22 cellular contexts compared by ENCODE assay signal in the genomic region with DNA sequence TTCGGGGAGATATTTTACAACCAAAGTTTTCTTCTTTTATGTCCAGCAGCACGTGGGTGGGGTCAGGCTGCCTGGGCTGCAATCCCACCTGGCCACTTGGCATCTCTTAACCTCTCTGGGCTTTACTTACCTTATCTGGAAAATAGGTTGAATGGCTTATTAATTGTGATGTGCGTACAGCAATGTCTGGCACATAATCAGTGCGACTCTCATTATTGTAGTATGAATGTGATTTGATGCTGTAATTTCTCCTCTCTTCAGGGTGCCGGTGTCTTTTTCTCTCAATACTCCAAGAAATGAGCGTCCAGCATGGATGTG. TPM values are rescaled to one million over a fixed set of nuclear protein-coding genes. Genes with fewer than 3 reads are reported as not detected.
DNase-seq lines count a peak whose midpoint lies in the region; ATAC-seq lines count a peak whose summit lies in the region.
"Had no signal": no experiment of that assay in that cellular context is flagged by ENCODE, and none has a peak within 500 bp of the region (broad histone marks: within the 10 kb centered on the region; RNA-seq: fewer than 3 reads in every experiment).

No MANE protein-coding gene starts in this region.

- H3K27ac ChIP-seq in CD4-positive, alpha-beta memory T cell (ENCODE audit: low read depth, low read length), result no peak overlapping the region
- H3K27ac ChIP-seq in naive thymus-derived CD4-positive, alpha-beta T cell (ENCODE audit: low read depth, low read length), result peak overlapping the region; percentile 95
- H3K27ac ChIP-seq: 22Rv1, brain microvascular endothelial cell, coronary artery, Peyer's patch had no signal

- H3K36me3 Mint-ChIP-seq in T-helper 1 cell treated with Interleukin-12 subunit alpha and Interleukin-12 subunit beta and Interleukin-4 antibody, amounts not matched to agents 30 μg/mL and 1 μg/mL, for 36 hours (ENCODE audit: low read depth), result peaks cover 31% of the 10 kb centered on the region
- peaks cover 26 to 27% of the 10 kb centered on the region in 2 donors for H3K36me3 Mint-ChIP-seq in CD4-positive, alpha-beta memory T cell
- H3K36me3 Mint-ChIP-seq in activated T-helper 2 cell treated with anti-CD3 and anti-CD28 coated beads, Interferon-gamma antibody, Interleukin-2, Interleukin-4, amounts not matched to agents 10 μg/mL and 5 μg/mL and 100 μg/mL, durations not matched to agents 14 hours and 24 hours and 36 hours (ENCODE audit: low read depth), result peaks cover 32% of the 10 kb centered on the region
- H3K36me3 Mint-ChIP-seq in naive thymus-derived CD4-positive, alpha-beta T cell, result peaks cover 3 to 28% (median 6%) of the 10 kb centered on the region in 5 donors

- H3K27me3 Mint-ChIP-seq in T-helper 1 cell treated with Interleukin-12 subunit alpha and Interleukin-12 subunit beta and Interleukin-4 antibody, amounts not matched to agents 30 μg/mL and 1 μg/mL, for 36 hours (ENCODE audit: low read depth), result no peaks in the 10 kb centered on the region
- no peaks in the 10 kb centered on the region for H3K27me3 Mint-ChIP-seq in CD4-positive, alpha-beta memory T cell
- H3K27me3 Mint-ChIP-seq in activated T-helper 2 cell treated with anti-CD3 and anti-CD28 coated beads, Interferon-gamma antibody, Interleukin-2, Interleukin-4, amounts not matched to agents 10 μg/mL and 5 μg/mL and 100 μg/mL, durations not matched to agents 14 hours and 24 hours and 36 hours (ENCODE audit: low read depth), result no peaks in the 10 kb centered on the region
- peaks cover 0 to 2% (median 0%) of the 10 kb centered on the region in 5 donors for H3K27me3 Mint-ChIP-seq in naive thymus-derived CD4-positive, alpha-beta T cell

- POLR2A ChIA-PET in CD4-positive, alpha-beta memory T cell (lab: Charles Lee; ENCODE audit: partially characterized antibody), result interaction anchor here (0.6 to 12.8 kb wide), 3 partner anchors 12 to 274 kb away, joined by 4 to 284 read pairs (median 21); no protein-coding TSS in a partner anchor
- POLR2A ChIA-PET in naive thymus-derived CD4-positive, alpha-beta T cell (lab: Charles Lee), result interaction anchor here (1.6 kb wide), 1 partner anchor 21 kb away, joined by 3 read pairs; no protein-coding TSS in a partner anchor

- H3K4me1 Mint-ChIP-seq in T-helper 1 cell treated with Interleukin-12 subunit alpha and Interleukin-12 subunit beta and Interleukin-4 antibody, amounts not matched to agents 30 μg/mL and 1 μg/mL, for 36 hours (ENCODE audit: low read depth), result peaks cover 46% of the 10 kb centered on the region
- peaks cover 38 to 66% (median 50%) of the 10 kb centered on the region in 4 donors for H3K4me1 Mint-ChIP-seq in CD4-positive, alpha-beta memory T cell
- H3K4me1 Mint-ChIP-seq in activated T-helper 2 cell treated with anti-CD3 and anti-CD28 coated beads, Interferon-gamma antibody, Interleukin-2, Interleukin-4, amounts not matched to agents 10 μg/mL and 5 μg/mL and 100 μg/mL, durations not matched to agents 14 hours and 24 hours and 36 hours (ENCODE audit: low read depth), result peaks cover 49% of the 10 kb centered on the region
- peaks cover 48 to 68% (median 54%) of the 10 kb centered on the region in 7 donors for H3K4me1 Mint-ChIP-seq in naive thymus-derived CD4-positive, alpha-beta T cell

- H3K9me3 ChIP-seq in CD4-positive, alpha-beta memory T cell (ENCODE audit: control insufficient read depth in 1 of 2, low read length in 2 of 2), result no peaks in the 10 kb centered on the region
- H3K9me3 ChIP-seq in naive thymus-derived CD4-positive, alpha-beta T cell (ENCODE audit: control insufficient read depth in 2 of 3, low read length in 3 of 3), result no peaks in the 10 kb centered on the region
- H3K9me3 ChIP-seq: Peyer's patch had no signal

- intact Hi-C loops in CD4-positive, alpha-beta memory T cell (cut with micrococcal nuclease), result loop anchor here (2.0 to 10.0 kb wide), 3 partner anchors 49 to 283 kb away; a partner anchor contains a TSS
- intact Hi-C loops in activated T-helper 2 cell treated with anti-CD3 and anti-CD28 coated beads, Interferon-gamma antibody, Interleukin-2, Interleukin-4, amounts not matched to agents 10 μg/mL and 5 μg/mL and 100 μg/mL, durations not matched to agents 14 hours and 24 hours and 36 hours (cut with micrococcal nuclease), result loop anchor here (5.0 to 10.0 kb wide), 2 partner anchors 676 to 743 kb away; no protein-coding TSS in a partner anchor
- intact Hi-C loops in naive thymus-derived CD4-positive, alpha-beta T cell (cut with micrococcal nuclease), result loop anchor here (5.0 to 10.0 kb wide), 4 partner anchors 286 to 1126 kb away; a partner anchor contains a TSS

- peak overlapping the region; percentile 15 for H3K4me3 Mint-ChIP-seq in T-helper 1 cell treated with Interleukin-12 subunit alpha and Interleukin-12 subunit beta and Interleukin-4 antibody, amounts not matched to agents 30 μg/mL and 1 μg/mL, for 36 hours
- peak overlapping the region in 7 of 8 donors; percentile 49 to 98 (median 96) for H3K4me3 Mint-ChIP-seq in CD4-positive, alpha-beta memory T cell
- H3K4me3 Mint-ChIP-seq in activated T-helper 2 cell treated with anti-CD3 and anti-CD28 coated beads, Interferon-gamma antibody, Interleukin-2, Interleukin-4, amounts not matched to agents 10 μg/mL and 5 μg/mL and 100 μg/mL, durations not matched to agents 14 hours and 24 hours and 36 hours (ENCODE audit: low read depth), result peak overlapping the region; percentile 75
- H3K4me3 Mint-ChIP-seq in naive thymus-derived CD4-positive, alpha-beta T cell, result peak overlapping the region; percentile 1 to 98 (median 88)
- H3K4me3 Mint-ChIP-seq: H9 had no signal

- H3K36me3 ChIP-seq in CD4-positive, alpha-beta memory T cell (ENCODE audit: insufficient read depth, low read length), result no peaks in the 10 kb centered on the region
- H3K36me3 ChIP-seq in naive thymus-derived CD4-positive, alpha-beta T cell (ENCODE audit: control insufficient read depth in 2 of 3, insufficient read depth in 3 of 3, low read length in 3 of 3), result peaks cover 0 to 12% (median 0%) of the 10 kb centered on the region in 3 experiments
- H3K36me3 ChIP-seq: brain microvascular endothelial cell, Peyer's patch had no signal

- peak overlapping the region; percentile 99 for H3K27ac Mint-ChIP-seq in T-helper 1 cell treated with Interleukin-12 subunit alpha and Interleukin-12 subunit beta and Interleukin-4 antibody, amounts not matched to agents 30 μg/mL and 1 μg/mL, for 36 hours
- H3K27ac Mint-ChIP-seq in CD4-positive, alpha-beta memory T cell, result peak overlapping the region; percentile 20 to 100 (median 95)
- peak overlapping the region; percentile 83 for H3K27ac Mint-ChIP-seq in activated T-helper 2 cell treated with anti-CD3 and anti-CD28 coated beads, Interferon-gamma antibody, Interleukin-2, Interleukin-4, amounts not matched to agents 10 μg/mL and 5 μg/mL and 100 μg/mL, durations not matched to agents 14 hours and 24 hours and 36 hours
- H3K27ac Mint-ChIP-seq in naive thymus-derived CD4-positive, alpha-beta T cell, result peak overlapping the region; percentile 18 to 100 (median 97)
- H3K27ac Mint-ChIP-seq: H9 had no signal

- H3K9me3 Mint-ChIP-seq in T-helper 1 cell treated with Interleukin-12 subunit alpha and Interleukin-12 subunit beta and Interleukin-4 antibody, amounts not matched to agents 30 μg/mL and 1 μg/mL, for 36 hours, result no peaks in the 10 kb centered on the region
- no peaks in the 10 kb centered on the region for H3K9me3 Mint-ChIP-seq in CD4-positive, alpha-beta memory T cell
- H3K9me3 Mint-ChIP-seq in activated T-helper 2 cell treated with anti-CD3 and anti-CD28 coated beads, Interferon-gamma antibody, Interleukin-2, Interleukin-4, amounts not matched to agents 10 μg/mL and 5 μg/mL and 100 μg/mL, durations not matched to agents 14 hours and 24 hours and 36 hours, result no peaks in the 10 kb centered on the region
- H3K9me3 Mint-ChIP-seq in naive thymus-derived CD4-positive, alpha-beta T cell, result peaks cover 0 to 2% (median 0%) of the 10 kb centered on the region in 11 donors

- CTCF ChIA-PET in CD4-positive, alpha-beta memory T cell (lab: Charles Lee; ENCODE audit: partially characterized antibody), result interaction anchor here (0.9 to 11.3 kb wide), 9 partner anchors 7 to 121 kb away, joined by 3 to 198 read pairs (median 25); no protein-coding TSS in a partner anchor
- CTCF ChIA-PET in naive thymus-derived CD4-positive, alpha-beta T cell (lab: Charles Lee), result interaction anchor here (0.8 to 7.7 kb wide), 5 partner anchors 12 to 120 kb away, joined by 4 to 43 read pairs (median 6); no protein-coding TSS in a partner anchor

- no peaks in the 10 kb centered on the region for H3K27me3 ChIP-seq in CD4-positive, alpha-beta memory T cell (ENCODE audit: insufficient read depth, low read length)
- no peaks in the 10 kb centered on the region for H3K27me3 ChIP-seq in naive thymus-derived CD4-positive, alpha-beta T cell (ENCODE audit: control insufficient read depth in 2 of 2, insufficient read depth in 2 of 2, low read length in 2 of 2)
- H3K27me3 ChIP-seq: brain microvascular endothelial cell, Peyer's patch had no signal

- no peak for ATAC-seq in naive thymus-derived CD4-positive, alpha-beta T cell
- no peak for ATAC-seq in GM19397 (IDR thresholded peaks at IDR 0.05; ENCODE audit: unreplicated experiment)
- ATAC-seq: left colon had no signal

- no peak overlapping the region for H3K4me3 ChIP-seq in CD4-positive, alpha-beta memory T cell (ENCODE audit: low read length in 2 of 2)
- no peak overlapping the region for H3K4me3 ChIP-seq in naive thymus-derived CD4-positive, alpha-beta T cell (ENCODE audit: low read length)
- H3K4me3 ChIP-seq: coronary artery, Peyer's patch had no signal

- DNase-seq in T-helper 1 cell (no peak), NCI-H187 (lab: John Stamatoyannopoulos, UW) (no peak), DMS 273 treated with DMSO at 0.1 percent for 48 hours (lab: John Stamatoyannopoulos, UW) (no peak)
- DNase-seq in CD4-positive, alpha-beta memory T cell, result no peak
- no peak for DNase-seq in activated T-helper 2 cell treated with anti-CD3 and anti-CD28 coated beads, Interferon-gamma antibody, Interleukin-2, Interleukin-4, amounts not matched to agents 10 μg/mL and 5 μg/mL and 100 μg/mL, durations not matched to agents 14 hours and 24 hours and 36 hours (ENCODE audit: low spot score)
- peak in 1 of 9 donors; percentile 8 for DNase-seq in naive thymus-derived CD4-positive, alpha-beta T cell
- DNase-seq: activated CD8-positive, alpha-beta memory T cell treated with anti-CD3 and anti-CD28 coated beads, Interleukin-2, amount 50 U/mL, for 48 hours; AML-193; brain microvascular endothelial cell; H9; left colon; NCI-H1105 treated with DMSO at 0.1 percent for 48 hours; NCI-H510A treated with DMSO at 0.1 percent for 48 hours; NK-92 treated with Interleukin-12 subunit alpha and Interleukin-12 subunit beta, amount 100 ng/mL, for 24 hours; stimulated activated CD4-positive, alpha-beta T cell treated with anti-CD3 and anti-CD28 coated beads, Interleukin-4, amount 100 ng/mL, for 4 hours; T1000 had no signal

- H3K4me1 ChIP-seq in CD4-positive, alpha-beta memory T cell (ENCODE audit: insufficient read depth, low read length), result peaks cover 62% of the 10 kb centered on the region
- H3K4me1 ChIP-seq in naive thymus-derived CD4-positive, alpha-beta T cell (ENCODE audit: control insufficient read depth in 2 of 2, insufficient read depth in 2 of 2, low read length in 2 of 2), result peaks cover 41 to 48% of the 10 kb centered on the region in 2 donors

RNA-seq across cellular contexts. Expression of a gene that starts 2.0 kb away (rescaled TPM):
- 100 to 1,000 TPM; 404 to 419 TPM for total RNA-seq in CD4-positive, alpha-beta memory T cell
- 100 to 1,000 TPM; 140 to 149 TPM for polyA plus RNA-seq in CD4-positive, alpha-beta memory T cell
- 231 and 234 TPM in 2 replicates for total RNA-seq in activated T-helper 2 cell treated with anti-CD3 and anti-CD28 coated beads, Interferon-gamma antibody, Interleukin-2, Interleukin-4, amounts not matched to agents 10 μg/mL and 5 μg/mL and 100 μg/mL, durations not matched to agents 14 hours and 24 hours and 36 hours
- 100 to 1,000 TPM; 354 to 432 (median 382) TPM for total RNA-seq in naive thymus-derived CD4-positive, alpha-beta T cell
- 100 to 1,000 TPM; 105 to 166 TPM for polyA plus RNA-seq in naive thymus-derived CD4-positive, alpha-beta T cell
- total RNA-seq: SK-MEL-5 had no signal

RNA-seq across cellular contexts. Expression of a gene that starts 41.8 kb away (rescaled TPM):
- 10 to 100 TPM; 13.0 to 13.3 TPM for total RNA-seq in CD4-positive, alpha-beta memory T cell
- not detected for polyA plus RNA-seq in CD4-positive, alpha-beta memory T cell
- total RNA-seq in activated T-helper 2 cell treated with anti-CD3 and anti-CD28 coated beads, Interferon-gamma antibody, Interleukin-2, Interleukin-4, amounts not matched to agents 10 μg/mL and 5 μg/mL and 100 μg/mL, durations not matched to agents 14 hours and 24 hours and 36 hours, result 17.2 and 21.8 TPM in 2 replicates
- 10 to 100 TPM; 10.7 to 23.4 (median 21.0) TPM for total RNA-seq in naive thymus-derived CD4-positive, alpha-beta T cell
- 1 to 10 TPM in 1 of 2 donors, under 1 TPM in 1; 0.66 to 1.1 TPM for polyA plus RNA-seq in naive thymus-derived CD4-positive, alpha-beta T cell

RNA-seq across cellular contexts. Expression of a gene that starts 47.5 kb away (rescaled TPM):
- 10 to 100 TPM; 96.1 to 97.6 TPM for total RNA-seq in CD4-positive, alpha-beta memory T cell
- 10 to 100 TPM; 12.0 to 15.5 TPM for polyA plus RNA-seq in CD4-positive, alpha-beta memory T cell
- total RNA-seq in activated T-helper 2 cell treated with anti-CD3 and anti-CD28 coated beads, Interferon-gamma antibody, Interleukin-2, Interleukin-4, amounts not matched to agents 10 μg/mL and 5 μg/mL and 100 μg/mL, durations not matched to agents 14 hours and 24 hours and 36 hours, result 142 and 147 TPM in 2 replicates
- 10 to 100 TPM; 75.9 to 95.5 (median 89.5) TPM for total RNA-seq in naive thymus-derived CD4-positive, alpha-beta T cell
- polyA plus RNA-seq in naive thymus-derived CD4-positive, alpha-beta T cell, result 10 to 100 TPM; 13.2 to 14.7 TPM

Comparison
In these comparisons a context has a peak if more than half of its experiments do, and no peak if none do; other contexts are left out.
1. H3K4me3 Mint-ChIP-seq: peak in every context shown above with its lines; median percentile 96 in CD4-positive, alpha-beta memory T cell; 88 in naive thymus-derived CD4-positive, alpha-beta T cell; 75 in activated T-helper 2 cell treated with anti-CD3 and anti-CD28 coated beads, Interferon-gamma antibody, Interleukin-2, Interleukin-4, amounts not matched to agents 10 μg/mL and 5 μg/mL and 100 μg/mL, durations not matched to agents 14 hours and 24 hours and 36 hours; 15 in T-helper 1 cell treated with Interleukin-12 subunit alpha and Interleukin-12 subunit beta and Interleukin-4 antibody, amounts not matched to agents 30 μg/mL and 1 μg/mL, for 36 hours.